24 cellular contexts compared by ENCODE assay signal in the genomic region with DNA sequence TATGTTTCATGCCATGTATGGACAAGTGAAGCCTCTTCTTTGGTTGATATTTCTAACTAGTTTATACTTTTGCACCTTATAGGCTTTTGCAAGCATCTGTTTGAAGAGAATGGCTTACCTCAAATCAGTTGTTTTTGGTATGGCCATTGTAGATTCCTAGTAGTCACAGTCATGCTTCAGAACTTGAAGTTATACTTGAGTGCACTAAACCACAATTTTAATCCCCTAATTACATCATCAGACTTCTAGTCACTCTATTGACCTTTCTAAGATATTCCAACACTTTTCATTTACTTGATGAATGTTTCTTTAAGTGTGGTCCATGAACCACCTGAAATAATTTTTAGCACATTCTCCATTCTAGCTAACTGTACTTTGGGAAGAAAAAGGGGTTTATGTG. TPM values are rescaled to one million over a fixed set of nuclear protein-coding genes. Genes with fewer than 3 reads are reported as not detected.
A peak's percentile ranks its signal among the peaks of the same experiment; 100 is the strongest.
DNase-seq lines count a peak whose midpoint lies in the region; ATAC-seq, FAIRE-seq and TF ChIP-seq lines count a peak whose summit lies in the region.
"Had no signal": no experiment of that assay in that cellular context is flagged by ENCODE, and none has a peak within 500 bp of the region (broad histone marks: within the 10 kb centered on the region; RNA-seq: fewer than 3 reads in every experiment).

No MANE protein-coding gene starts in this region.

- TF ChIP-seq EP300 in GM12878 (IDR thresholded peaks at IDR 0.05; ENCODE audit: borderline replicate concordance in 1 of 2, control insufficient read depth in 1 of 2, low read depth in 2 of 2, low read length in 2 of 2): no peak

- CTCF ChIA-PET in GM12878 (lab: Yijun Ruan, JAX): interaction anchor here (1.5 to 2.4 kb wide), 3 partner anchors 10 to 294 kb away, joined by 4 to 8 read pairs (median 6); no protein-coding TSS in a partner anchor
- CTCF ChIA-PET in Caco-2 (lab: Charles Lee): no interaction called here

- peak; percentile 36 for ATAC-seq in stimulated activated naive CD8-positive, alpha-beta T cell treated with anti-CD3 and anti-CD28 coated beads, Interleukin-15, Interleukin-2, amounts not matched to agents 100 U/mL and 50 U/mL, for 24 hours
- no peak for ATAC-seq in stimulated activated naive CD8-positive, alpha-beta T cell treated with anti-CD3 and anti-CD28 coated beads, Interleukin-15, amount 100 ng/mL, for 72 hours
- no peak for ATAC-seq in GM12878
- ATAC-seq in heart right ventricle: no peak
- no peak for ATAC-seq in GM21723 (IDR thresholded peaks at IDR 0.05; ENCODE audit: unreplicated experiment)

- intact Hi-C loops in GM12878 (cut with micrococcal nuclease; ENCODE audit: unreplicated experiment): no loop called here
- intact Hi-C loops in heart right ventricle (cut with DNase I): no loop called here
- intact Hi-C loops in Caco-2 (cut with micrococcal nuclease; ENCODE audit: unreplicated experiment): no loop called here

- no peaks in the 10 kb centered on the region for H3K27me3 Mint-ChIP-seq in stimulated activated naive CD8-positive, alpha-beta T cell treated with anti-CD3 and anti-CD28 coated beads, Interleukin-15, amount 100 ng/mL, for 72 hours
- H3K27me3 Mint-ChIP-seq in Caco-2 (ENCODE audit: insufficient read depth, unreplicated experiment): no peaks in the 10 kb centered on the region

- no peaks in the 10 kb centered on the region; the same call in 2 of the 3 replicates for H3K9me3 ChIP-seq in GM12878 (replicated peaks; ENCODE audit: control insufficient read depth, insufficient read depth, low read length)
- peaks cover 0 to 33% (median 13%) of the 10 kb centered on the region in 11 donors for H3K9me3 ChIP-seq in heart right ventricle
- no peaks in the 10 kb centered on the region for H3K9me3 ChIP-seq in Caco-2
- H3K9me3 ChIP-seq: BE2C had no signal

- H3K79me2 ChIP-seq in GM12878 (ENCODE audit: control insufficient read depth, insufficient read depth, low read length): no peaks in the 10 kb centered on the region

- no peak for TF ChIP-seq RAD21 in GM12878 (IDR thresholded peaks at IDR 0.05; ENCODE audit: insufficient read depth, low read depth, low read length)

- no peak for TF ChIP-seq POLR2A in GM12878 (IDR thresholded peaks at IDR 0.05; ENCODE audit: low read depth, low read length)

- BruUV-seq in GM12878 (replicated peaks; lab: Mats Ljungman, UMichigan) (no TSS peak), Caco-2 (replicated peaks; lab: Mats Ljungman, UMichigan) (no TSS peak)

- H3K36me3 Mint-ChIP-seq in Caco-2 (ENCODE audit: insufficient read depth, unreplicated experiment): no peaks in the 10 kb centered on the region

- no peak for FAIRE-seq in GM12878 (lab: Jason Lieb, UNC)
- FAIRE-seq: GM12891, H1 had no signal

- no peak overlapping the region for H3K27ac Mint-ChIP-seq in stimulated activated naive CD8-positive, alpha-beta T cell treated with anti-CD3 and anti-CD28 coated beads, Interleukin-15, amount 100 ng/mL, for 72 hours
- H3K27ac Mint-ChIP-seq in Caco-2 (ENCODE audit: unreplicated experiment): no peak overlapping the region
- H3K27ac Mint-ChIP-seq: CD4-positive, CD25-positive, alpha-beta regulatory T cell had no signal

- RAD21 ChIA-PET in GM12878 (lab: Charles Lee; ENCODE audit: unreplicated experiment): no interaction called here

- H3K4me3 ChIP-seq in GM12878 (no peak overlapping the region), heart right ventricle (no peak overlapping the region), Caco-2 (ENCODE audit: low read depth, low read length) (no peak overlapping the region)

- no peak overlapping the region for H2AFZ ChIP-seq in GM12878 (ENCODE audit: control insufficient read depth, low read depth, low read length)

- H3K4me2 ChIP-seq in GM12878 (ENCODE audit: control insufficient read depth, insufficient read depth): no peak overlapping the region

- H3K27ac ChIP-seq in GM12878 (ENCODE audit: control insufficient read depth, insufficient read depth): no peak overlapping the region
- H3K27ac ChIP-seq in heart right ventricle: no peak overlapping the region

- POLR2A ChIA-PET in GM12878 (lab: Charles Lee): no interaction called here
- POLR2A ChIA-PET in Caco-2 (lab: Charles Lee): no interaction called here

- TF ChIP-seq CTCF in GM12878 (IDR thresholded peaks at IDR 0.05 in 2 of 3, conservative IDR thresholded peaks at IDR 0.05 in 1 of 3; ENCODE audit: control insufficient read depth in 2 of 3, extremely low read depth in 1 of 3, insufficient read depth in 1 of 3, low read depth in 3 of 3, low read length in 3 of 3) (no peak), heart right ventricle (IDR thresholded peaks at IDR 0.05) (no peak), Caco-2 (IDR thresholded peaks at IDR 0.05; ENCODE audit: insufficient read depth in 1 of 2, low read depth in 1 of 2, low read length in 1 of 2, severe bottlenecking in 1 of 2, unreplicated experiment in 1 of 2) (no peak)

- H4K20me1 ChIP-seq in GM12878 (ENCODE audit: control insufficient read depth, insufficient read depth): no peaks in the 10 kb centered on the region

- H3K4me3 Mint-ChIP-seq in stimulated activated naive CD8-positive, alpha-beta T cell treated with anti-CD3 and anti-CD28 coated beads, Interleukin-15, amount 100 ng/mL, for 72 hours: no peak overlapping the region
- no peak overlapping the region for H3K4me3 Mint-ChIP-seq in Caco-2 (ENCODE audit: unreplicated experiment)
- H3K4me3 Mint-ChIP-seq: CD4-positive, CD25-positive, alpha-beta regulatory T cell had no signal

- peaks cover 17 to 25% of the 10 kb centered on the region in 2 donors for H3K9me3 Mint-ChIP-seq in stimulated activated naive CD8-positive, alpha-beta T cell treated with anti-CD3 and anti-CD28 coated beads, Interleukin-15, amount 100 ng/mL, for 72 hours
- H3K9me3 Mint-ChIP-seq in Caco-2 (ENCODE audit: unreplicated experiment): peaks cover 16% of the 10 kb centered on the region

- DNase-seq in stimulated activated naive CD8-positive, alpha-beta T cell treated with anti-CD3 and anti-CD28 coated beads, Interleukin-15, Interleukin-2, amounts not matched to agents 100 U/mL and 50 U/mL, for 24 hours: no peak
- no peak for DNase-seq in stimulated activated naive CD8-positive, alpha-beta T cell treated with anti-CD3 and anti-CD28 coated beads, Interleukin-15, amount 100 ng/mL, for 72 hours
- DNase-seq in GM12878 (ENCODE audit: low read depth, low spot score) (no peak), kidney glomerular epithelial cell (lab: John Stamatoyannopoulos, UW) (peak; percentile 81), heart right ventricle (no peak), Caco-2 (no peak)
- no peak for DNase-seq in activated CD8-positive, alpha-beta memory T cell treated with anti-CD3 and anti-CD28 coated beads, Interleukin-2, amount 50 U/mL, for 4 hours
- DNase-seq: BE2C, Calu3, DMS53, EL, NCI-H1105, NCI-H1694, NCI-H2081 treated with DMSO at 0.1 percent for 48 hours, NCI-H510A, NCI-H774, OCI-M1, SHP77 had no signal

- H3K4me1 ChIP-seq in GM12878 (ENCODE audit: control insufficient read depth, insufficient read depth, low read length) (no peaks in the 10 kb centered on the region), heart right ventricle (no peaks in the 10 kb centered on the region), Caco-2 (no peaks in the 10 kb centered on the region)
- H3K4me1 ChIP-seq: BE2C had no signal

- in situ Hi-C loops in GM12878 (cut with MboI): no loop called here

- no peak overlapping the region for H3K9ac ChIP-seq in GM12878 (ENCODE audit: control insufficient read depth, insufficient read depth, low read length)

- H3K27me3 ChIP-seq in GM12878 (replicated peaks in 1 of 2; ENCODE audit: control insufficient read depth in 2 of 2, insufficient read depth in 2 of 2, low read length in 1 of 2) (no peaks in the 10 kb centered on the region), heart right ventricle (no peaks in the 10 kb centered on the region), Caco-2 (replicated peaks; ENCODE audit: control insufficient read depth, insufficient read depth, low read length) (no peaks in the 10 kb centered on the region)
- H3K27me3 ChIP-seq: BE2C had no signal

- H3K4me1 Mint-ChIP-seq in stimulated activated naive CD8-positive, alpha-beta T cell treated with anti-CD3 and anti-CD28 coated beads, Interleukin-15, amount 100 ng/mL, for 72 hours: no peaks in the 10 kb centered on the region
- no peaks in the 10 kb centered on the region for H3K4me1 Mint-ChIP-seq in Caco-2 (ENCODE audit: low read depth, unreplicated experiment)

- H3K36me3 ChIP-seq in GM12878 (ENCODE audit: control insufficient read depth in 2 of 2, insufficient read depth in 2 of 2, low read length in 1 of 2): no peaks in the 10 kb centered on the region
- no peaks in the 10 kb centered on the region for H3K36me3 ChIP-seq in heart right ventricle
- H3K36me3 ChIP-seq in Caco-2 (ENCODE audit: control insufficient read depth, insufficient read depth, low read length): no peaks in the 10 kb centered on the region
- H3K36me3 ChIP-seq: BE2C had no signal

- SMC1A ChIA-PET in GM12878 (lab: Charles Lee; ENCODE audit: uncharacterized antibody, unreplicated experiment): no interaction called here

RNA-seq across cellular contexts. Expression of a gene that starts 18.6 kb away (rescaled TPM):
- total RNA-seq in GM12878 (2013; cell fraction: nucleolus; rRNA removed): not detected in 2 replicates
- not detected in 2 replicates for total RNA-seq in GM12878 (2014; rRNA removed)
- not detected in 2 replicates for total RNA-seq in GM12878 (2014; rRNA removed; fragmentation: Illumina TruSeq; extraction: Trizol)
- not detected in 2 replicates for total RNA-seq in GM12878 (2021)
- not detected for polyA plus RNA-seq in GM12878 (2011; ENCODE audit: low read depth)
- not detected in 2 replicates for polyA plus RNA-seq in GM12878 (2011; rRNA removed)
- polyA plus RNA-seq in GM12878 (2011; cell fraction: cytosol; rRNA removed): not detected in 2 replicates
- polyA plus RNA-seq in GM12878 (2011; cell fraction: nucleus; rRNA removed): not detected in 2 replicates
- polyA plus RNA-seq in GM12878 (2012): 0.07 TPM in 1 of 2 replicates, not detected in the other
- polyA plus RNA-seq in GM12878 (2014; fragmentation: Illumina TruSeq; extraction: Trizol): not detected in 2 replicates
- polyA plus RNA-seq in GM12878 (2014; fragmentation: Nextera tagmentation; extraction: Ambion mirVana): not detected
- polyA plus RNA-seq in GM12878 (2014; rRNA removed): not detected in 2 replicates
- not detected for polyA plus RNA-seq in GM12878 (2016; fragmentation: Nextera tagmentation; extraction: Ambion mirVana)
- not detected in 2 replicates for polyA minus RNA-seq in GM12878 (2011; rRNA and poly(A)+ RNA removed)
- not detected in 2 replicates for polyA minus RNA-seq in GM12878 (2011; cell fraction: cytosol; rRNA and poly(A)+ RNA removed)
- not detected in 2 replicates for polyA minus RNA-seq in GM12878 (2011; cell fraction: nucleus; rRNA and poly(A)+ RNA removed)
- total RNA-seq in heart right ventricle: 1 to 10 TPM in 1 of 10 donors, under 1 TPM in 6, not detected in 3; 0.16 to 1.4 (median 0.19) TPM
- polyA plus RNA-seq in heart right ventricle: under 1 TPM; 0.16 to 0.44 TPM
- total RNA-seq in Caco-2 (2022): not detected in 2 replicates
- total RNA-seq: A172, Calu3, H1, RPMI7951 had no signal
- polyA plus RNA-seq: H1 had no signal

RNA-seq across cellular contexts. Expression of a gene that starts 43.2 kb away (rescaled TPM):
- total RNA-seq in GM12878 (2013; cell fraction: nucleolus; rRNA removed): 3.9 and 5.2 TPM in 2 replicates
- total RNA-seq in GM12878 (2014; rRNA removed) (14.9 and 16.1 TPM in 2 replicates), GM12878 (2014; rRNA removed; fragmentation: Illumina TruSeq; extraction: Trizol) (14.4 and 16.2 TPM in 2 replicates), GM12878 (2021) (15.4 and 15.5 TPM in 2 replicates), heart right ventricle (1 to 10 TPM; 1.6 to 9.5 (median 3.2) TPM), Caco-2 (2022) (6.6 and 8.5 TPM in 2 replicates)
- polyA plus RNA-seq in GM12878 (2011; ENCODE audit: low read depth): 121 TPM
- polyA plus RNA-seq in GM12878 (2011; rRNA removed) (4.6 and 6.2 TPM in 2 replicates), GM12878 (2014; fragmentation: Illumina TruSeq; extraction: Trizol) (16.5 and 29.1 TPM in 2 replicates), GM12878 (2014; fragmentation: Nextera tagmentation; extraction: Ambion mirVana) (10 to 100 TPM; 29.8 TPM), GM12878 (2014; rRNA removed) (14.8 and 14.9 TPM in 2 replicates), GM12878 (2016; fragmentation: Nextera tagmentation; extraction: Ambion mirVana) (10 to 100 TPM; 25.4 to 27.5 TPM), heart right ventricle (10 to 100 TPM in 1 of 2 donors, 1 to 10 TPM in 1; 1.2 to 15.6 TPM)
- 1.0 and 1.9 TPM in 2 replicates for polyA plus RNA-seq in GM12878 (2011; cell fraction: cytosol; rRNA removed)
- polyA plus RNA-seq in GM12878 (2011; cell fraction: nucleus; rRNA removed): 4.2 and 4.5 TPM in 2 replicates
- polyA plus RNA-seq in GM12878 (2012): 76.6 and 111 TPM in 2 replicates
- 3.1 and 3.8 TPM in 2 replicates for polyA minus RNA-seq in GM12878 (2011; rRNA and poly(A)+ RNA removed)
- 1.4 and 1.5 TPM in 2 replicates for polyA minus RNA-seq in GM12878 (2011; cell fraction: cytosol; rRNA and poly(A)+ RNA removed)
- polyA minus RNA-seq in GM12878 (2011; cell fraction: nucleus; rRNA and poly(A)+ RNA removed): 1.3 and 3.0 TPM in 2 replicates
